ENCODE assay signal across 12 cellular contexts in genomic region chr11:17563248-17563647, GRCh38. TPM values are rescaled to one million over a fixed set of nuclear protein-coding genes. Genes with fewer than 3 reads are reported as not detected.
DNase-seq lines count a peak whose midpoint lies in the region; TF ChIP-seq lines count a peak whose summit lies in the region.
"Had no signal": no experiment of that assay in that cellular context is flagged by ENCODE, and none has a peak within 500 bp of the region (broad histone marks: within the 10 kb centered on the region; RNA-seq: fewer than 3 reads in every experiment).

No MANE protein-coding gene starts in this region.

- TF ChIP-seq CTCF in WERI-Rb-1 (IDR thresholded peaks at IDR 0.05; ENCODE audit: low read depth, low read length) (peak; percentile 43; the same call in 1 of the 2 replicates), GM13977 (IDR thresholded peaks at IDR 0.05; ENCODE audit: extremely low read depth, insufficient read depth, missing control alignments) (no peak)

- no peaks in the 10 kb centered on the region for H3K36me3 ChIP-seq in WERI-Rb-1
- H3K36me3 ChIP-seq: uterus had no signal

- in situ Hi-C loops in GM13977 (cut with MboI; ENCODE audit: low pct_unique_long_range_greater_than_20kb, low sequenced_read_pairs, unreplicated experiment), result no loop called here

- H3K4me3 ChIP-seq in WERI-Rb-1 (ENCODE audit: low read depth, low read length), result no peak overlapping the region
- H3K4me3 ChIP-seq: lung, uterus had no signal

- no peaks in the 10 kb centered on the region for H3K9me3 ChIP-seq in WERI-Rb-1 (ENCODE audit: severe bottlenecking)
- H3K9me3 ChIP-seq: uterus had no signal

- DNase-seq in EL (peak; percentile 22), Kasumi-1 (lab: John Stamatoyannopoulos, UW) (peak; percentile 25 to 26), WERI-Rb-1 (peak; percentile 27), myocyte (ENCODE audit: low read depth) (peak; percentile 61), GM13977 (ENCODE audit: low spot score) (no peak)
- no peak for DNase-seq in stimulated activated CD8-positive, alpha-beta memory T cell treated with anti-CD3 and anti-CD28 coated beads, Interleukin-4, amount 100 ng/mL, for 48 hours
- DNase-seq in activated CD4-positive, alpha-beta T cell treated with anti-CD3 and anti-CD28 coated beads, Interleukin-2, amount 50 U/mL, for 48 hours, result no peak
- DNase-seq: activated naive CD4-positive, alpha-beta T cell treated with anti-CD3 and anti-CD28 coated beads for 36 hours; NCI-H187; uterus had no signal

- H3K27me3 ChIP-seq in WERI-Rb-1 (ENCODE audit: insufficient read depth, low read depth, severe bottlenecking), result no peaks in the 10 kb centered on the region
- H3K27me3 ChIP-seq: uterus had no signal

- no peak overlapping the region for H3K27ac ChIP-seq in WERI-Rb-1
- H3K27ac ChIP-seq: uterus had no signal

RNA-seq across cellular contexts. Expression of gene OTOG, which starts 16.2 kb away (rescaled TPM):
- 0.08 and 0.10 TPM in 2 replicates for total RNA-seq in myocyte
- 0.06 TPM for polyA plus RNA-seq in myocyte (2012)
- total RNA-seq: activated naive CD4-positive, alpha-beta T cell treated with anti-CD3 and anti-CD28 coated beads for 36 hours; fibroblast of villous mesenchyme had no signal
- polyA plus RNA-seq: lung had no signal

RNA-seq across cellular contexts. Expression of gene USH1C, which starts 19.0 kb away (rescaled TPM):
- not detected in 2 replicates for total RNA-seq in myocyte
- polyA plus RNA-seq in myocyte (2012), result not detected
- total RNA-seq: activated naive CD4-positive, alpha-beta T cell treated with anti-CD3 and anti-CD28 coated beads for 36 hours; fibroblast of villous mesenchyme had no signal

Comparison
In these comparisons a context has a peak if more than half of its experiments do, and no peak if none do; other contexts are left out.
1. DNase-seq: peak in EL (single experiment), Kasumi-1 (2 of 2), WERI-Rb-1 (single experiment) and myocyte (single experiment); none in stimulated activated CD8-positive, alpha-beta memory T cell treated with anti-CD3 and anti-CD28 coated beads, Interleukin-4, amount 100 ng/mL, for 48 hours (single experiment), GM13977 (single experiment) and activated CD4-positive, alpha-beta T cell treated with anti-CD3 and anti-CD28 coated beads, Interleukin-2, amount 50 U/mL, for 48 hours (0 of 2).